In genomic region chr6:2582268-2582667, GRCh38 we compare ENCODE assay signal across 18 cellular contexts.
DNase-seq lines count a peak whose midpoint lies in the region; ATAC-seq lines count a peak whose summit lies in the region.
"Had no signal": no experiment of that assay in that cellular context is flagged by ENCODE, and none has a peak within 500 bp of the region (broad histone marks: within the 10 kb centered on the region; RNA-seq: fewer than 3 reads in every experiment).

No MANE protein-coding gene starts in this region.

- peaks cover 39% of the 10 kb centered on the region for H3K27me3 Mint-ChIP-seq in activated T-helper 17 cell treated with anti-CD3 and anti-CD28 coated beads, Interleukin-2, amount 50 U/mL, for 72 hours

- H3K27ac ChIP-seq in mesendoderm (ENCODE audit: low read depth, low read length): peak overlapping the region; percentile 27
- H3K27ac ChIP-seq: HL-60 had no signal

- H2BK5ac ChIP-seq in mesendoderm (ENCODE audit: low read length): peak overlapping the region; percentile 83

- H3K79me2 ChIP-seq in mesendoderm (ENCODE audit: control insufficient read depth, insufficient read depth, low read length): no peaks in the 10 kb centered on the region

- no peak overlapping the region for H3K4ac ChIP-seq in mesendoderm (ENCODE audit: low read depth, low read length)

- no peaks in the 10 kb centered on the region for H3K79me1 ChIP-seq in mesendoderm (ENCODE audit: low read length)

- H3K4me1 ChIP-seq in mesendoderm (ENCODE audit: control insufficient read depth, low read depth, low read length): peaks cover 6% of the 10 kb centered on the region

- no peak for ATAC-seq in activated T-helper 17 cell treated with anti-CD3 and anti-CD28 coated beads, Interleukin-2, amount 50 U/mL, for 72 hours (replicated peaks)

- H3K4me3 ChIP-seq in mesendoderm (ENCODE audit: low read length): no peak overlapping the region

- no peak overlapping the region for H2BK15ac ChIP-seq in mesendoderm (replicated peaks; ENCODE audit: low read depth)

- H3K4me1 Mint-ChIP-seq in activated T-helper 17 cell treated with anti-CD3 and anti-CD28 coated beads, Interleukin-2, amount 50 U/mL, for 72 hours: no peaks in the 10 kb centered on the region
- H3K4me1 Mint-ChIP-seq: CD14-positive monocyte had no signal

- H3K27me3 ChIP-seq in mesendoderm (ENCODE audit: insufficient read depth, low read length, poor library complexity): no peaks in the 10 kb centered on the region

- no peak overlapping the region for H3K18ac ChIP-seq in mesendoderm (ENCODE audit: low read length)

- H2AK5ac ChIP-seq in mesendoderm (ENCODE audit: low read length): no peak overlapping the region

- WGBS in mesendoderm (ENCODE audit: extremely low coverage, insufficient coverage, low lambda C conversion rate): no CpG with 5 or more reads among the region's 6 CpGs

- H3K4me2 ChIP-seq in mesendoderm (ENCODE audit: low read length): no peak overlapping the region
- H3K4me2 ChIP-seq: SK-N-SH had no signal

- no peak overlapping the region for H3K23ac ChIP-seq in mesendoderm (ENCODE audit: low read length)

- H4K5ac ChIP-seq in mesendoderm (ENCODE audit: low read length): no peak overlapping the region

- H3K36me3 ChIP-seq in mesendoderm (ENCODE audit: control insufficient read depth, insufficient read depth, low read length): no peaks in the 10 kb centered on the region

- H3K9ac ChIP-seq in mesendoderm (ENCODE audit: low read length): no peak overlapping the region
- H3K9ac ChIP-seq: SK-N-SH had no signal

- H3K27ac Mint-ChIP-seq in activated T-helper 17 cell treated with anti-CD3 and anti-CD28 coated beads, Interleukin-2, amount 50 U/mL, for 72 hours: no peak overlapping the region
- H3K27ac Mint-ChIP-seq: CD14-positive monocyte had no signal

- peaks cover 3% of the 10 kb centered on the region for H3K9me3 Mint-ChIP-seq in activated T-helper 17 cell treated with anti-CD3 and anti-CD28 coated beads, Interleukin-2, amount 50 U/mL, for 72 hours

- DNase-seq in NCI-H748 (lab: John Stamatoyannopoulos, UW; ENCODE audit: unreplicated experiment) (peak; percentile 76), NCI-H748 treated with DMSO at 0.1 percent for 48 hours (lab: John Stamatoyannopoulos, UW) (no peak), NCI-H2107 treated with DMSO at 0.1 percent for 48 hours (lab: John Stamatoyannopoulos, UW; ENCODE audit: unreplicated experiment) (peak; percentile 5), SHP77 (lab: John Stamatoyannopoulos, UW) (peak; percentile 44 to 46), mesendoderm (no peak), DMS79 (lab: John Stamatoyannopoulos, UW) (no peak)
- DNase-seq: GDM1, GOT3, HCEC 1CT, KG1, NCI-H1694, NCI-H345, NCI-H774, Right ventricle myocardium superior, SK-N-SH had no signal

- H3K4me3 Mint-ChIP-seq in activated T-helper 17 cell treated with anti-CD3 and anti-CD28 coated beads, Interleukin-2, amount 50 U/mL, for 72 hours: no peak overlapping the region
- H3K4me3 Mint-ChIP-seq: CD14-positive monocyte had no signal

- H3K56ac ChIP-seq in mesendoderm (ENCODE audit: low read length): peak overlapping the region; percentile 28

- H2BK120ac ChIP-seq in mesendoderm (ENCODE audit: low read depth, low read length): no peak overlapping the region

- no peak overlapping the region for H4K8ac ChIP-seq in mesendoderm (ENCODE audit: low read depth, low read length)

- H3K36me3 Mint-ChIP-seq in activated T-helper 17 cell treated with anti-CD3 and anti-CD28 coated beads, Interleukin-2, amount 50 U/mL, for 72 hours (ENCODE audit: low read depth): no peaks in the 10 kb centered on the region
- H3K36me3 Mint-ChIP-seq: CD14-positive monocyte had no signal

Comparison
In these comparisons a context has a peak if more than half of its experiments do, and no peak if none do; other contexts are left out.
1. DNase-seq: peak in NCI-H748 (single experiment), NCI-H2107 treated with DMSO at 0.1 percent for 48 hours (single experiment) and SHP77 (2 of 2); none in NCI-H748 treated with DMSO at 0.1 percent for 48 hours (single experiment), mesendoderm (single experiment) and DMS79 (single experiment).